Comparison of ENCODE assay signal across 19 cellular contexts in the genomic region with DNA sequence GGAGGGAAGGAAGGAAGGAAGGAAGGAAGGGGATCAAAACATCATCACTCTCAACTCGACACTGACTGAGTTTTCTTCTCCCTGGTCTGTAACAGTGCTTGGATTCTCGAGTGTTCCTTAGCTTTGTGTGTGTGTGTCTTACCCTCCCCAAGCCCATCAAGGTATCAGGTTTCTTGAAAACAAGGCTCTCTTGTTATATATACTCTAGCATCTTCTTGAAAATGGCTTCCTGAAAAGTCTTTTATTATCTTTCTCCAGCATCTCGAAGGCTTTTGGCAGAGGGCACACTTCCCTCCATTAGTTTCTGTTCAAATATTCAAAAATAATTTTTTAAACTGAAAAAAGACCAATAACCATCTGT. TPM values are rescaled to one million over a fixed set of nuclear protein-coding genes. Genes with fewer than 3 reads are reported as not detected.
DNase-seq lines count a peak whose midpoint lies in the region; ATAC-seq and TF ChIP-seq lines count a peak whose summit lies in the region.
"Had no signal": no experiment of that assay in that cellular context is flagged by ENCODE, and none has a peak within 500 bp of the region (broad histone marks: within the 10 kb centered on the region; RNA-seq: fewer than 3 reads in every experiment).

No MANE protein-coding gene starts in this region.

- no peaks in the 10 kb centered on the region for H4K20me1 ChIP-seq in HCT116 (ENCODE audit: insufficient read depth)
- no peaks in the 10 kb centered on the region for H4K20me1 ChIP-seq in neural progenitor cell (ENCODE audit: low read depth)

- H3K4me3 ChIP-seq in HCT116 (replicated peaks in 1 of 2; ENCODE audit: low read depth in 1 of 2, low read length in 2 of 2) (no peak overlapping the region), Panc1 (ENCODE audit: low read depth in 2 of 2, low read length in 2 of 2) (no peak overlapping the region), neural progenitor cell (no peak overlapping the region)

- H3K27me3 ChIP-seq in HCT116 (ENCODE audit: insufficient read depth, low read length) (no peaks in the 10 kb centered on the region), Panc1 (ENCODE audit: control insufficient read depth, insufficient read depth, low read length) (no peaks in the 10 kb centered on the region), neural progenitor cell (no peaks in the 10 kb centered on the region)

- TF ChIP-seq RAD21 in HCT116 (IDR thresholded peaks at IDR 0.05; ENCODE audit: low read depth): no peak

- CTCF ChIA-PET in HCT116 (lab: Charles Lee) (interaction anchor here (1.1 to 6.3 kb wide), 5 partner anchors 16 to 63 kb away, joined by 3 to 99 read pairs (median 4); no protein-coding TSS in a partner anchor), Panc1 (lab: Charles Lee) (interaction anchor here (0.8 to 1.6 kb wide), 2 partner anchors 36 to 52 kb away, joined by 3 to 4 read pairs; no protein-coding TSS in a partner anchor)

- H3K36me3 ChIP-seq in HCT116 (ENCODE audit: control insufficient read depth in 1 of 2, insufficient read depth in 2 of 2, low read length in 2 of 2): no peaks in the 10 kb centered on the region
- H3K36me3 ChIP-seq in Panc1 (ENCODE audit: control insufficient read depth, insufficient read depth, low read length): peaks cover 2% of the 10 kb centered on the region
- no peaks in the 10 kb centered on the region for H3K36me3 ChIP-seq in neural progenitor cell

- no peak for ATAC-seq in HCT116
- no peak for ATAC-seq in Panc1
- ATAC-seq in GM18517 (IDR thresholded peaks at IDR 0.05; ENCODE audit: unreplicated experiment): no peak
- no peak for ATAC-seq in HG02623 (IDR thresholded peaks at IDR 0.05; ENCODE audit: unreplicated experiment)
- ATAC-seq: activated CD4-positive, CD25-positive, alpha-beta regulatory T cell treated with anti-CD3 and anti-CD28 coated beads, Interleukin-2, amount 50 U/mL, for 24 hours; activated naive CD8-positive, alpha-beta T cell treated with anti-CD3 and anti-CD28 coated beads, Interleukin-2, amount 50 U/mL, for 24 hours; activated T-cell treated with anti-CD3 and anti-CD28 coated beads, Interleukin-2, amount 50 U/mL, for 4 hours had no signal

- POLR2A ChIA-PET in HCT116 (lab: Charles Lee): interaction anchor here (1.2 to 2.5 kb wide), 3 partner anchors 16 to 25 kb away, joined by 5 to 7 read pairs (median 5); partner anchors contain the start of gene VGF
- POLR2A ChIA-PET in Panc1 (lab: Charles Lee): interaction anchor here (0.6 to 0.8 kb wide), 2 partner anchors 21 to 124 kb away, joined by 3 to 4 read pairs; no protein-coding TSS in a partner anchor

- H3K9me3 ChIP-seq in HCT116 (ENCODE audit: control insufficient read depth in 1 of 2, insufficient read depth in 1 of 2, low read depth in 1 of 2, low read length in 2 of 2): no peaks in the 10 kb centered on the region
- H3K9me3 ChIP-seq in Panc1 (ENCODE audit: control insufficient read depth, insufficient read depth, low read depth, low read length): no peaks in the 10 kb centered on the region
- no peaks in the 10 kb centered on the region for H3K9me3 ChIP-seq in neural progenitor cell (ENCODE audit: low read depth)

- in situ Hi-C loops in Panc1 (cut with HindIII; ENCODE audit: low pct_unique_long_range_greater_than_20kb, low sequenced_read_pairs): no loop called here

- intact Hi-C loops in HCT116 (cut with micrococcal nuclease) (no loop called here), Panc1 (cut with micrococcal nuclease; ENCODE audit: unreplicated experiment) (no loop called here)

- H3K9ac ChIP-seq in HCT116 (ENCODE audit: low read length): peak overlapping the region; percentile 39; the same call in 1 of the 2 replicates
- H3K9ac ChIP-seq in neural progenitor cell: no peak overlapping the region
- H3K9ac ChIP-seq: KMS-11, parathyroid adenoma had no signal

- H2AFZ ChIP-seq in HCT116 (ENCODE audit: low read depth, low read length, poor library complexity, severe bottlenecking): peak overlapping the region; percentile 79
- H2AFZ ChIP-seq in neural progenitor cell (replicated peaks): no peak overlapping the region
- H2AFZ ChIP-seq: parathyroid adenoma had no signal

- H3K36me3 Mint-ChIP-seq in neural progenitor cell (no peaks in the 10 kb centered on the region), mesothelial cell of epicardium (no peaks in the 10 kb centered on the region)
- H3K36me3 Mint-ChIP-seq: CD8-positive, alpha-beta memory T cell had no signal

- peaks cover 34 to 70% of the 10 kb centered on the region in 2 experiments for H3K4me1 ChIP-seq in HCT116 (ENCODE audit: control insufficient read depth in 1 of 2, insufficient read depth in 2 of 2, low read length in 2 of 2)
- H3K4me1 ChIP-seq in Panc1 (ENCODE audit: control insufficient read depth, insufficient read depth, low read length): peaks cover 34% of the 10 kb centered on the region
- H3K4me1 ChIP-seq in neural progenitor cell: peaks cover 3% of the 10 kb centered on the region
- H3K4me1 ChIP-seq: parathyroid adenoma had no signal

- H3K27ac Mint-ChIP-seq in neural progenitor cell (peak overlapping the region; percentile 39), mesothelial cell of epicardium (no peak overlapping the region)

- H3K4me2 ChIP-seq in HCT116 (ENCODE audit: low read length): peak overlapping the region; percentile 49
- H3K4me2 ChIP-seq in neural progenitor cell: no peak overlapping the region
- H3K4me2 ChIP-seq: KMS-11 had no signal

- H3K9me3 Mint-ChIP-seq in neural progenitor cell: no peaks in the 10 kb centered on the region
- H3K9me3 Mint-ChIP-seq in mesothelial cell of epicardium: no peaks in the 10 kb centered on the region
- H3K9me3 Mint-ChIP-seq: activated naive CD8-positive, alpha-beta T cell treated with anti-CD3 and anti-CD28 coated beads, Interleukin-2, amount 50 U/mL, for 24 hours; activated T-cell treated with anti-CD3 and anti-CD28 coated beads, Interleukin-2, amount 50 U/mL, for 4 hours; CD8-positive, alpha-beta memory T cell had no signal

- BruUV-seq in HCT116 (replicated peaks; lab: Mats Ljungman, UMichigan) (no TSS peak), Panc1 (replicated peaks; lab: Mats Ljungman, UMichigan) (no TSS peak)

- H3F3A ChIP-seq in neural progenitor cell (ENCODE audit: low read depth): no peaks in the 10 kb centered on the region

- H3K79me2 ChIP-seq in HCT116 (ENCODE audit: insufficient read depth, low read length) (no peaks in the 10 kb centered on the region), neural progenitor cell (ENCODE audit: low read depth) (no peaks in the 10 kb centered on the region)
- H3K79me2 ChIP-seq: parathyroid adenoma had no signal

- TF ChIP-seq CTCF in HCT116 (IDR thresholded peaks at IDR 0.05 in 2 of 3, conservative IDR thresholded peaks at IDR 0.05 in 1 of 3; ENCODE audit: borderline replicate concordance in 1 of 3, insufficient read depth in 1 of 3, low read depth in 2 of 3, low read length in 2 of 3): no peak
- no peak for TF ChIP-seq CTCF in Panc1 (IDR thresholded peaks at IDR 0.05)
- no peak for TF ChIP-seq CTCF in neural progenitor cell (IDR thresholded peaks at IDR 0.05)
- TF ChIP-seq CTCF in mesothelial cell of epicardium (IDR thresholded peaks at IDR 0.05; ENCODE audit: unreplicated experiment): no peak

- TF ChIP-seq POLR2A in HCT116 (IDR thresholded peaks at IDR 0.05; ENCODE audit: borderline replicate concordance, extremely low read depth, insufficient read depth, insufficient read length): no peak

- H3K9me2 ChIP-seq in HCT116 (ENCODE audit: insufficient read depth): no peaks in the 10 kb centered on the region

- H3K4me1 Mint-ChIP-seq in neural progenitor cell (peaks cover 21% of the 10 kb centered on the region), mesothelial cell of epicardium (peaks cover 13% of the 10 kb centered on the region)

- RAD21 ChIA-PET in HCT116 (lab: Charles Lee; ENCODE audit: low non-redundant PET in 1 of 2, low total read pairs in 2 of 2, uncharacterized antibody in 2 of 2, unreplicated experiment in 2 of 2): no interaction called here

- H3K27me3 Mint-ChIP-seq in neural progenitor cell (ENCODE audit: insufficient read depth, low read depth) (peaks cover 3% of the 10 kb centered on the region), mesothelial cell of epicardium (ENCODE audit: low read depth) (peaks cover 2% of the 10 kb centered on the region)

- DNase-seq in HCT116 (ENCODE audit: low read depth, low spot score) (no peak), Panc1 (ENCODE audit: low read depth, low spot score) (no peak), dedifferentiated amniotic fluid mesenchymal stem cell (ENCODE audit: extremely low spot score) (peak; percentile 16), neural progenitor cell (ENCODE audit: low spot score) (no peak), NCI-H1092 (lab: John Stamatoyannopoulos, UW) (no peak), mesothelial cell of epicardium (ENCODE audit: low spot score in 2 of 2, unreplicated experiment in 2 of 2) (no peak)
- DNase-seq: activated naive CD8-positive, alpha-beta T cell treated with anti-CD3 and anti-CD28 coated beads, Interleukin-2, amount 50 U/mL, for 24 hours; activated T-cell treated with anti-CD3 and anti-CD28 coated beads, Interleukin-2, amount 50 U/mL, for 4 hours; CD8-positive, alpha-beta memory T cell; GDM1; mesendoderm; NK-92 treated with Interleukin-12 subunit alpha and Interleukin-12 subunit beta, amount 100 ng/mL, for 24 hours; stimulated activated CD4-positive, alpha-beta T cell treated with anti-CD3 and anti-CD28 coated beads, Interleukin-12 subunit alpha, Interleukin-12 subunit beta, amount 100 ng/mL, for 4 hours had no signal

- H3K27ac ChIP-seq in HCT116 (ENCODE audit: low read depth, low read length): peak overlapping the region; percentile 37; the same call in 1 of the 2 replicates
- peak overlapping the region; percentile 67 for H3K27ac ChIP-seq in Panc1 (ENCODE audit: low read length)
- no peak overlapping the region for H3K27ac ChIP-seq in neural progenitor cell
- H3K27ac ChIP-seq: KMS-11, parathyroid adenoma had no signal

- H3K4me3 Mint-ChIP-seq in neural progenitor cell (no peak overlapping the region), mesothelial cell of epicardium (no peak overlapping the region)
- H3K4me3 Mint-ChIP-seq: activated naive CD8-positive, alpha-beta T cell treated with anti-CD3 and anti-CD28 coated beads, Interleukin-2, amount 50 U/mL, for 24 hours; activated T-cell treated with anti-CD3 and anti-CD28 coated beads, Interleukin-2, amount 50 U/mL, for 4 hours had no signal

RNA-seq across cellular contexts. Expression of gene SERPINE1, which starts 13.4 kb away (rescaled TPM):
- total RNA-seq in HCT116 (2021; ENCODE audit: unreplicated experiment) (12.8 TPM), Panc1 (2021; ENCODE audit: unreplicated experiment) (370 TPM), neural progenitor cell (ENCODE audit: low replicate concordance) (0.03 TPM in 1 of 2 replicates, not detected in the other), mesothelial cell of epicardium (11.4 to 15.1 TPM (median 14.2 TPM) in 3 replicates)
- 32.8 and 45.4 TPM in 2 replicates for polyA plus RNA-seq in HCT116 (2012)
- polyA plus RNA-seq in Panc1 (2012; ENCODE audit: insufficient read length): 482 TPM
- polyA plus RNA-seq: CD8-positive, alpha-beta memory T cell had no signal

RNA-seq across cellular contexts. Expression of gene AP1S1, which starts 14.0 kb away (rescaled TPM):
- total RNA-seq in HCT116 (2021; ENCODE audit: unreplicated experiment) (130 TPM), Panc1 (2021; ENCODE audit: unreplicated experiment) (74.2 TPM), neural progenitor cell (ENCODE audit: low replicate concordance) (74.4 and 94.2 TPM in 2 replicates), mesothelial cell of epicardium (57.4 to 63.4 TPM (median 61.5 TPM) in 3 replicates)
- 141 and 168 TPM in 2 replicates for polyA plus RNA-seq in HCT116 (2012)
- polyA plus RNA-seq in Panc1 (2012; ENCODE audit: insufficient read length): 152 TPM

RNA-seq across cellular contexts. Expression of gene VGF, which starts 25.1 kb away (rescaled TPM):
- total RNA-seq in HCT116 (2021; ENCODE audit: unreplicated experiment) (43.2 TPM), Panc1 (2021; ENCODE audit: unreplicated experiment) (4.4 TPM), neural progenitor cell (ENCODE audit: low replicate concordance) (0.65 and 1.6 TPM in 2 replicates), mesothelial cell of epicardium (0.35 to 0.38 TPM (median 0.36 TPM) in 3 replicates)
- 23.1 and 30.2 TPM in 2 replicates for polyA plus RNA-seq in HCT116 (2012)
- 10.8 TPM for polyA plus RNA-seq in Panc1 (2012; ENCODE audit: insufficient read length)
- total RNA-seq: activated T-cell treated with anti-CD3 and anti-CD28 coated beads, Interleukin-2, amount 50 U/mL, for 4 hours had no signal
- polyA plus RNA-seq: CD8-positive, alpha-beta memory T cell; fibroblast of lung had no signal

RNA-seq across cellular contexts. Expression of gene NAT16, which starts 39.8 kb away (rescaled TPM):
- 2.0 TPM for total RNA-seq in HCT116 (2021; ENCODE audit: unreplicated experiment)
- polyA plus RNA-seq in HCT116 (2012): 3.4 and 3.6 TPM in 2 replicates
- 0.15 TPM for total RNA-seq in Panc1 (2021; ENCODE audit: unreplicated experiment)
- polyA plus RNA-seq in Panc1 (2012; ENCODE audit: insufficient read length): not detected
- 0.28 TPM in 1 of 2 replicates, not detected in the other for total RNA-seq in neural progenitor cell (ENCODE audit: low replicate concordance)
- not detected in 3 replicates for total RNA-seq in mesothelial cell of epicardium
- total RNA-seq: activated T-cell treated with anti-CD3 and anti-CD28 coated beads, Interleukin-2, amount 50 U/mL, for 4 hours; CD8-positive, alpha-beta memory T cell; fibroblast of lung had no signal
- polyA plus RNA-seq: CD8-positive, alpha-beta memory T cell; fibroblast of lung had no signal

RNA-seq across cellular contexts. Expression of gene TRIM56, which starts 55.0 kb away (rescaled TPM):
- total RNA-seq in HCT116 (2021; ENCODE audit: unreplicated experiment): 25.9 TPM
- polyA plus RNA-seq in HCT116 (2012): 11.2 and 13.1 TPM in 2 replicates
- total RNA-seq in Panc1 (2021; ENCODE audit: unreplicated experiment): 37.4 TPM
- polyA plus RNA-seq in Panc1 (2012; ENCODE audit: insufficient read length): 31.8 TPM
- 1.4 and 2.3 TPM in 2 replicates for total RNA-seq in neural progenitor cell (ENCODE audit: low replicate concordance)
- 33.6 to 40.1 TPM (median 39.6 TPM) in 3 replicates for total RNA-seq in mesothelial cell of epicardium

Comparison
In these comparisons a context has a peak if more than half of its experiments do, and no peak if none do; other contexts are left out.
1. RNA of gene SERPINE1, which starts 13.4 kb away (total RNA-seq): 370 TPM in Panc1 (single experiment); 12.8 TPM in HCT116 (single experiment), 11.4 to 15.1 TPM in mesothelial cell of epicardium and 0.03 TPM in neural progenitor cell; every median in the first group is over 10 times any median in the second.